15 cellular contexts compared by ENCODE assay signal in the genomic region with DNA sequence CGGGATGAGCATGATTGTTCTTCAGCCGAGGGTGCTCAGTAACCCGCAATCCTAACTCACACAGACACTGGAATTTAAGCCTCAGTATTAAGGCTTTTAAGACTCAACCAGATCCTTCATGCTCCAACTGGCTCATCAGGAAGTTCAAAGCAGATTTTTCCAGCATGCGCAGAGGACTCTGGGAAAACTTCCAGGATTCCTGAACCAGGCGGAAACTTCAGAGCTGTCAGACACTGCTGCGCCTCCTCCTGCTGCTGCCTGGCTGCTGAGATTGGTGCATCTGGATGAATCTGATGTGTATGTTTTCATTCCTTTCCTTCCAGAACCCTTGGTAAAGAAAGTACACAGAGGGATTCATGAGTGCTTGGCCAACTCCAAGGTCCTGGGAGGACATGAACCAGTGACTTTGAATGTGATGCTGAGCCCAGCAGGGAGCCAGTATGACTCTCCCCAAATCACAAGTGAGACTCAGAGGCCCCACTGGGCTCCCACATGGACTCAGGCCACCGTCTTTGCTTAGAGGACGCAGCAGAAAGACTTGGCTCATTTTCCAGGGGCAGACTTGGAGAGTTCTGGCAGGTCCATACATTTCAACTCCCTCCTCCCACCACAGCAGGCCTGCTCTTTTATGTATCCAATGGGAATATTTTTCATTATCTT.
DNase-seq lines count a peak whose midpoint lies in the region; TF ChIP-seq lines count a peak whose summit lies in the region.
"Had no signal": no experiment of that assay in that cellular context is flagged by ENCODE, and none has a peak within 500 bp of the region (broad histone marks: within the 10 kb centered on the region; RNA-seq: fewer than 3 reads in every experiment).

No MANE protein-coding gene starts in this region.

- CTCF ChIA-PET in CD8-positive, alpha-beta memory T cell (lab: Charles Lee) = no interaction called here
- CTCF ChIA-PET in OCI-LY7 (lab: Charles Lee; ENCODE audit: unreplicated experiment) = no interaction called here

- no peaks in the 10 kb centered on the region for H3K27me3 ChIP-seq in CD8-positive, alpha-beta memory T cell (ENCODE audit: insufficient read depth, low read length, poor library complexity, severe bottlenecking)
- peaks cover 13% of the 10 kb centered on the region for H3K27me3 ChIP-seq in BE2C

- no peak overlapping the region for H3K4me2 ChIP-seq in OCI-LY7 (ENCODE audit: low read length)

- TF ChIP-seq CTCF in HFFc6 (IDR thresholded peaks at IDR 0.05) (no peak), fibroblast of mammary gland (conservative IDR thresholded peaks at IDR 0.05; ENCODE audit: control insufficient read depth, insufficient read depth, low read depth, low read length) (no peak), nephron (IDR thresholded peaks at IDR 0.05; ENCODE audit: unreplicated experiment in 3 of 3) (no peak), BE2C (IDR thresholded peaks at IDR 0.05; ENCODE audit: low read depth, low read length) (no peak), OCI-LY7 (conservative IDR thresholded peaks at IDR 0.05; ENCODE audit: low read length) (no peak)

- no peaks in the 10 kb centered on the region for H3K36me3 ChIP-seq in CD8-positive, alpha-beta memory T cell (ENCODE audit: insufficient read depth, low read length)
- H3K36me3 ChIP-seq in BE2C = no peaks in the 10 kb centered on the region
- H3K36me3 ChIP-seq in OCI-LY7 (ENCODE audit: insufficient read depth, low read length) = no peaks in the 10 kb centered on the region

- intact Hi-C loops in OCI-LY7 (cut with micrococcal nuclease; ENCODE audit: unreplicated experiment) = no loop called here

- peak overlapping the region in 5 of 8 donors; percentile 48 to 84 (median 75) for H3K27ac Mint-ChIP-seq in CD8-positive, alpha-beta memory T cell
- no peak overlapping the region for H3K27ac Mint-ChIP-seq in HFFc6
- peak overlapping the region in 2 of 3 experiments; percentile 84 to 90 for H3K27ac Mint-ChIP-seq in nephron

- DNase-seq in CD8-positive, alpha-beta memory T cell = no peak
- peak; percentile 7 for DNase-seq in HFFc6
- DNase-seq in fibroblast of mammary gland (ENCODE audit: low read depth) = peak; percentile 22
- no peak for DNase-seq in BE2C
- no peak for DNase-seq in OCI-LY7 (ENCODE audit: low spot score)
- DNase-seq in GM19240 (ENCODE audit: insufficient read length, low spot score) = no peak
- DNase-seq: effector CD8-positive, alpha-beta T cell; kidney; NCI-H2029; NCI-H748 treated with DMSO at 0.1 percent for 48 hours; retina; trophoblast cell had no signal

- no TSS peak for BruUV-seq in OCI-LY7 (replicated peaks; lab: Mats Ljungman, UMichigan)

- no peak overlapping the region for H3K4me3 ChIP-seq in CD8-positive, alpha-beta memory T cell (ENCODE audit: low read length)
- H3K4me3 ChIP-seq in fibroblast of mammary gland (ENCODE audit: control insufficient read depth, low read depth, low read length) (no peak overlapping the region), BE2C (ENCODE audit: low read depth, low read length) (no peak overlapping the region), OCI-LY7 (ENCODE audit: low read depth, low read length, poor library complexity, severe bottlenecking) (no peak overlapping the region)

- H3K36me3 Mint-ChIP-seq in CD8-positive, alpha-beta memory T cell = no peaks in the 10 kb centered on the region
- H3K36me3 Mint-ChIP-seq in HFFc6 (ENCODE audit: low read depth) (no peaks in the 10 kb centered on the region), nephron (ENCODE audit: low read depth) (no peaks in the 10 kb centered on the region)
- H3K36me3 Mint-ChIP-seq: CD8-positive, alpha-beta T cell had no signal

- peaks cover 0 to 1% (median 0%) of the 10 kb centered on the region in 5 donors for H3K9me3 Mint-ChIP-seq in CD8-positive, alpha-beta memory T cell
- H3K9me3 Mint-ChIP-seq in HFFc6 = peaks cover 27% of the 10 kb centered on the region; the same call in 1 of the 2 replicates
- H3K9me3 Mint-ChIP-seq in nephron = peaks cover 7% of the 10 kb centered on the region
- H3K9me3 Mint-ChIP-seq: activated T-helper 1 cell treated with anti-CD3 and anti-CD28 coated beads, Interleukin-12 subunit alpha, Interleukin-12 subunit beta, Interleukin-2, Interleukin-4 antibody, amounts not matched to agents 30 ng/mL and 10 ng/mL and 1 ng/mL, durations not matched to agents 14 hours and 24 hours and 36 hours; CD8-positive, alpha-beta T cell had no signal

- peak overlapping the region in 1 of 7 donors; percentile 12 for H3K4me3 Mint-ChIP-seq in CD8-positive, alpha-beta memory T cell
- H3K4me3 Mint-ChIP-seq in HFFc6 (no peak overlapping the region), nephron (no peak overlapping the region)
- H3K4me3 Mint-ChIP-seq: activated T-helper 1 cell treated with anti-CD3 and anti-CD28 coated beads, Interleukin-12 subunit alpha, Interleukin-12 subunit beta, Interleukin-2, Interleukin-4 antibody, amounts not matched to agents 30 ng/mL and 10 ng/mL and 1 ng/mL, durations not matched to agents 14 hours and 24 hours and 36 hours; CD8-positive, alpha-beta T cell had no signal

- no peaks in the 10 kb centered on the region for H3K9me2 ChIP-seq in OCI-LY7 (ENCODE audit: insufficient read depth, low read length)

- H3K27me3 Mint-ChIP-seq in CD8-positive, alpha-beta memory T cell = peaks cover 7 to 21% of the 10 kb centered on the region in 2 donors
- peaks cover 7% of the 10 kb centered on the region for H3K27me3 Mint-ChIP-seq in HFFc6 (ENCODE audit: insufficient read depth)
- H3K27me3 Mint-ChIP-seq in nephron (ENCODE audit: low read depth) = peaks cover 10% of the 10 kb centered on the region

- H3K9me3 ChIP-seq in CD8-positive, alpha-beta memory T cell (ENCODE audit: low read length) = no peaks in the 10 kb centered on the region
- H3K9me3 ChIP-seq in BE2C (no peaks in the 10 kb centered on the region; the same call in 1 of the 2 replicates), OCI-LY7 (ENCODE audit: low read length) (no peaks in the 10 kb centered on the region)

- H3K79me2 ChIP-seq in OCI-LY7 (ENCODE audit: insufficient read depth, low read depth, low read length) = no peaks in the 10 kb centered on the region

- no peak overlapping the region for H3K27ac ChIP-seq in CD8-positive, alpha-beta memory T cell (ENCODE audit: low read depth, low read length)
- H3K27ac ChIP-seq in OCI-LY7 (ENCODE audit: low read depth, low read length, poor library complexity, severe bottlenecking) = no peak overlapping the region

- peaks cover 27% of the 10 kb centered on the region for H3K4me1 ChIP-seq in CD8-positive, alpha-beta memory T cell (ENCODE audit: insufficient read depth, low read length)
- no peaks in the 10 kb centered on the region for H3K4me1 ChIP-seq in BE2C
- H3K4me1 ChIP-seq in OCI-LY7 (ENCODE audit: insufficient read depth, low read length, poor library complexity, severe bottlenecking) = no peaks in the 10 kb centered on the region

- no peak overlapping the region for H2AFZ ChIP-seq in OCI-LY7 (ENCODE audit: low read length)

- H3K4me1 Mint-ChIP-seq in CD8-positive, alpha-beta memory T cell = peaks cover 36 to 49% (median 40%) of the 10 kb centered on the region in 3 donors
- H3K4me1 Mint-ChIP-seq in HFFc6 (ENCODE audit: low read depth) (no peaks in the 10 kb centered on the region), nephron (peaks cover 18% of the 10 kb centered on the region)

- POLR2A ChIA-PET in CD8-positive, alpha-beta memory T cell (lab: Charles Lee) = no interaction called here
- POLR2A ChIA-PET in OCI-LY7 (lab: Charles Lee) = no interaction called here

- no peaks in the 10 kb centered on the region for H4K20me1 ChIP-seq in OCI-LY7 (ENCODE audit: insufficient read depth, low read length)

Comparison
In these comparisons a context has a peak if more than half of its experiments do, and no peak if none do; other contexts are left out.
1. DNase-seq: peak in HFFc6 (single experiment) and fibroblast of mammary gland (single experiment); none in CD8-positive, alpha-beta memory T cell (0 of 5), BE2C (single experiment), OCI-LY7 (single experiment) and GM19240 (single experiment).